1 cellular context compared by ENCODE assay signal in the genomic region with DNA sequence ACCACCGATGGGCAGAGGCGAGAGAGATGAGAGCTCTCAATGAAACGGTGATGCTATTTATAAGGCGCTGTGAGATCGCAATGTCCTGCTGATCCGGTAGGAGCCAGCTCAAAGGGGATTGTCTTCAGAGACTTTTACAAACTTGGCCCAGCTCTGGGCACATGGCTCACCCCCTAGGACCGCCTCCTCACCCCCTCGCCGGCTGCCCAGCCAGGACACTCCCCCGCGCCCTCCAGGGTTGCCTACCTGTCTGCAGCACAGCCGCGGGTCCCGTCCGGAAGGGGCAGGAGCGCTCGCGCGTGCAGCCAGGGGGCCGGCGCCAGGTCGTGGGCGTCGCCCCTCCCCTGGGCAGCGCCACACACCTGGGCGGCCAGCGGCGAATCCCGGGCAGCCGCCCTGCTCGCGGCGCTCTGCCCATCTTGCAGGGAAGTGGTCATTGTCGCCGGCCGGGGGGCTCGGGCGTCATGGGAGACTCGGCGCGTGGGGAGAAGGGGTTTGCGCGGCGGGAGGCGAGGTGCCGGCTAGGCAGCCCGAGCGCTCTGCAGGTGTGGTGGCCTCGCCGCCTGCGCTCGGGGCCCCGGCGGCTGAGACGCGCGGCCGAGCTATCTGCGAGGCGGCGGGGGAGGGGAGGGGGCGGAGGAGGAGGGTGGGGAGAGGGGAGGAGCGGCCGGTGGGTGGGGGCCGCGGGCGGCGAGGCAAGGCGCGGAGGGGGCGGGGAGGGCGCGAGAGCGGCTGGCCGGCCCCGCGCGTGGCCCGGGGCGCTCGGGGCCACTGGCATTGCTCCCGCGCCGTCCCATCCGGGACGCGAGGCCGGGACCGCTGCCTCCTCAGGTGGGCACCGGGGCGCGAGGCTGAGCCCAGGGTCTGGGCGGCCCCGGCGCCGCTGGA.
TF ChIP-seq lines count a peak whose summit lies in the region.

Gene GRB14 (minus strand): TSS at position 610 of the 888 bp plus-strand sequence. CDS start 173 bp downstream, at position 437.

TF ChIP-seq in HepG2, 621 proteins besides CTCF, POLR2A, EP300 and RAD21 (continued from another document):
- TF ChIP-seq, protein P1, sequence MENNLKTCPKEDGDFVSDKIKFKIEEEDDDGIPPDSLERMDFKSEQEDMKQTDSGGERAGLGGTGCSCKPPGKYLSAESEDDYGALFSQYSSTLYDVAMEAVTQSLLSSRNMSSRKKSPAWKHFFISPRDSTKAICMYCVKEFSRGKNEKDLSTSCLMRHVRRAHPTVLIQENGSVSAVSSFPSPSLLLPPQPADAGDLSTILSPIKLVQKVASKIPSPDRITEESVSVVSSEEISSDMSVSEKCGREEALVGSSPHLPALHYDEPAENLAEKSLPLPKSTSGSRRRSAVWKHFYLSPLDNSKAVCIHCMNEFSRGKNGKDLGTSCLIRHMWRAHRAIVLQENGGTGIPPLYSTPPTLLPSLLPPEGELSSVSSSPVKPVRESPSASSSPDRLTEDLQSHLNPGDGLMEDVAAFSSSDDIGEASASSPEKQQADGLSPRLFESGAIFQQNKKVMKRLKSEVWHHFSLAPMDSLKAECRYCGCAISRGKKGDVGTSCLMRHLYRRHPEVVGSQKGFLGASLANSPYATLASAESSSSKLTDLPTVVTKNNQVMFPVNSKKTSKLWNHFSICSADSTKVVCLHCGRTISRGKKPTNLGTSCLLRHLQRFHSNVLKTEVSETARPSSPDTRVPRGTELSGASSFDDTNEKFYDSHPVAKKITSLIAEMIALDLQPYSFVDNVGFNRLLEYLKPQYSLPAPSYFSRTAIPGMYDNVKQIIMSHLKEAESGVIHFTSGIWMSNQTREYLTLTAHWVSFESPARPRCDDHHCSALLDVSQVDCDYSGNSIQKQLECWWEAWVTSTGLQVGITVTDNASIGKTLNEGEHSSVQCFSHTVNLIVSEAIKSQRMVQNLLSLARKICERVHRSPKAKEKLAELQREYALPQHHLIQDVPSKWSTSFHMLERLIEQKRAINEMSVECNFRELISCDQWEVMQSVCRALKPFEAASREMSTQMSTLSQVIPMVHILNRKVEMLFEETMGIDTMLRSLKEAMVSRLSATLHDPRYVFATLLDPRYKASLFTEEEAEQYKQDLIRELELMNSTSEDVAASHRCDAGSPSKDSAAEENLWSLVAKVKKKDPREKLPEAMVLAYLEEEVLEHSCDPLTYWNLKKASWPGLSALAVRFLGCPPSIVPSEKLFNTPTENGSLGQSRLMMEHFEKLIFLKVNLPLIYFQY (CRISPR knock-in tag; IDR thresholded peaks at IDR 0.05; ENCODE audit: borderline replicate concordance): no peak
- no peak for TF ChIP-seq ZNF577 (CRISPR knock-in tag; IDR thresholded peaks at IDR 0.05; ENCODE audit: borderline replicate concordance, low read depth)
- TF ChIP-seq ZNF788 (CRISPR knock-in tag; IDR thresholded peaks at IDR 0.05; ENCODE audit: borderline replicate concordance): no peak
- peak; percentile 96 for TF ChIP-seq ZEB1 (IDR thresholded peaks at IDR 0.05; ENCODE audit: insufficient replicate concordance, low read depth)
- TF ChIP-seq ZNF337 (CRISPR knock-in tag; IDR thresholded peaks at IDR 0.05; ENCODE audit: borderline replicate concordance, low read depth): no peak
- TF ChIP-seq ZNF292 (CRISPR knock-in tag; IDR thresholded peaks at IDR 0.05; ENCODE audit: borderline replicate concordance, low read depth): peak; percentile 48; the same call in 1 of the 2 replicates
- no peak for TF ChIP-seq ZFP36L1 (CRISPR knock-in tag; IDR thresholded peaks at IDR 0.05)
- peak; percentile 25; the same call in 1 of the 2 replicates for TF ChIP-seq IRF2 (CRISPR knock-in tag; IDR thresholded peaks at IDR 0.05)
- TF ChIP-seq, protein P2, sequence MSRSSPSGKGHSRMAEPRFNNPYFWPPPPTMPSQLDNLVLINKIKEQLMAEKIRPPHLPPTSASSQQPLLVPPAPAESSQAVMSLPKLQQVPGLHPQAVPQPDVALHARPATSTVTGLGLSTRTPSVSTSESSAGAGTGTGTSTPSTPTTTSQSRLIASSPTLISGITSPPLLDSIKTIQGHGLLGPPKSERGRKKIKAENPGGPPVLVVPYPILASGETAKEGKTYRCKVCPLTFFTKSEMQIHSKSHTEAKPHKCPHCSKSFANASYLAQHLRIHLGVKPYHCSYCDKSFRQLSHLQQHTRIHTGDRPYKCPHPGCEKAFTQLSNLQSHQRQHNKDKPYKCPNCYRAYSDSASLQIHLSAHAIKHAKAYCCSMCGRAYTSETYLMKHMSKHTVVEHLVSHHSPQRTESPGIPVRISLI (CRISPR knock-in tag; IDR thresholded peaks at IDR 0.05; ENCODE audit: borderline replicate concordance): 0 out of 2 replicates have a peak, but pooled peaks have one; percentile 27
- no peak for TF ChIP-seq ZNF335 (CRISPR knock-in tag; IDR thresholded peaks at IDR 0.05)
- TF ChIP-seq ZNF800 (CRISPR knock-in tag; IDR thresholded peaks at IDR 0.05): no peak; the same call in 1 of the 2 replicates
- no peak for TF ChIP-seq PAWR (CRISPR knock-in tag; IDR thresholded peaks at IDR 0.05; ENCODE audit: borderline replicate concordance)
- no peak for TF ChIP-seq ZNF564 (CRISPR knock-in tag; IDR thresholded peaks at IDR 0.05)
- no peak for TF ChIP-seq RORA (CRISPR knock-in tag; IDR thresholded peaks at IDR 0.05)
- TF ChIP-seq CREB1 (IDR thresholded peaks at IDR 0.05): no peak
- TF ChIP-seq CREB1 (CRISPR knock-in tag; IDR thresholded peaks at IDR 0.05): no peak
- TF ChIP-seq KLF13 (CRISPR knock-in tag; IDR thresholded peaks at IDR 0.05): no peak
- no peak for TF ChIP-seq KDM1A (CRISPR knock-in tag; IDR thresholded peaks at IDR 0.05)
- no peak for TF ChIP-seq FOXA1 (IDR thresholded peaks at IDR 0.05)
- no peak for TF ChIP-seq FOXA1 (CRISPR knock-in tag; IDR thresholded peaks at IDR 0.05)
- TF ChIP-seq SP2 (CRISPR knock-in tag; IDR thresholded peaks at IDR 0.05): no peak
- TF ChIP-seq PBX2 (CRISPR knock-in tag; IDR thresholded peaks at IDR 0.05): no peak
- TF ChIP-seq, protein P3, sequence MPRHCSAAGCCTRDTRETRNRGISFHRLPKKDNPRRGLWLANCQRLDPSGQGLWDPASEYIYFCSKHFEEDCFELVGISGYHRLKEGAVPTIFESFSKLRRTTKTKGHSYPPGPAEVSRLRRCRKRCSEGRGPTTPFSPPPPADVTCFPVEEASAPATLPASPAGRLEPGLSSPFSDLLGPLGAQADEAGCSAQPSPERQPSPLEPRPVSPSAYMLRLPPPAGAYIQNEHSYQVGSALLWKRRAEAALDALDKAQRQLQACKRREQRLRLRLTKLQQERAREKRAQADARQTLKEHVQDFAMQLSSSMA (CRISPR knock-in tag; IDR thresholded peaks at IDR 0.05): no peak
- peak; percentile 69; the same call in 1 of the 2 replicates for TF ChIP-seq ZFP91 (CRISPR knock-in tag; IDR thresholded peaks at IDR 0.05; ENCODE audit: borderline replicate concordance)
- TF ChIP-seq TMF1 (CRISPR knock-in tag; IDR thresholded peaks at IDR 0.05; ENCODE audit: low read depth): 0 out of 2 replicates have a peak, but pooled peaks have one; percentile 32
- TF ChIP-seq PHB2 (IDR thresholded peaks at IDR 0.05; ENCODE audit: partially characterized antibody): no peak
- no peak for TF ChIP-seq MIER3 (CRISPR knock-in tag; IDR thresholded peaks at IDR 0.05; ENCODE audit: borderline replicate concordance)
- TF ChIP-seq ZNF776 (CRISPR knock-in tag; IDR thresholded peaks at IDR 0.05): peak; percentile 67; the same call in 1 of the 2 replicates
- 0 out of 2 replicates have a peak, but pooled peaks have one; percentile 74 for TF ChIP-seq SMAD1 (CRISPR knock-in tag; IDR thresholded peaks at IDR 0.05; ENCODE audit: borderline replicate concordance, low read depth)
- peak; percentile 56; the same call in 1 of the 2 replicates for TF ChIP-seq ZIK1 (CRISPR knock-in tag; IDR thresholded peaks at IDR 0.05; ENCODE audit: borderline replicate concordance, low read depth)
- TF ChIP-seq, protein P4, sequence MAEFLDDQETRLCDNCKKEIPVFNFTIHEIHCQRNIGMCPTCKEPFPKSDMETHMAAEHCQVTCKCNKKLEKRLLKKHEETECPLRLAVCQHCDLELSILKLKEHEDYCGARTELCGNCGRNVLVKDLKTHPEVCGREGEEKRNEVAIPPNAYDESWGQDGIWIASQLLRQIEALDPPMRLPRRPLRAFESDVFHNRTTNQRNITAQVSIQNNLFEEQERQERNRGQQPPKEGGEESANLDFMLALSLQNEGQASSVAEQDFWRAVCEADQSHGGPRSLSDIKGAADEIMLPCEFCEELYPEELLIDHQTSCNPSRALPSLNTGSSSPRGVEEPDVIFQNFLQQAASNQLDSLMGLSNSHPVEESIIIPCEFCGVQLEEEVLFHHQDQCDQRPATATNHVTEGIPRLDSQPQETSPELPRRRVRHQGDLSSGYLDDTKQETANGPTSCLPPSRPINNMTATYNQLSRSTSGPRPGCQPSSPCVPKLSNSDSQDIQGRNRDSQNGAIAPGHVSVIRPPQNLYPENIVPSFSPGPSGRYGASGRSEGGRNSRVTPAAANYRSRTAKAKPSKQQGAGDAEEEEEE (CRISPR knock-in tag; IDR thresholded peaks at IDR 0.05; ENCODE audit: borderline replicate concordance): no peak
- no peak for TF ChIP-seq SRSF4 (IDR thresholded peaks at IDR 0.05; ENCODE audit: low read depth, low read length, poor library complexity, severe bottlenecking)
- TF ChIP-seq CBX2 (IDR thresholded peaks at IDR 0.05; ENCODE audit: low read depth, low read length): no peak
- 0 out of 2 replicates have a peak, but pooled peaks have one; percentile 76 for TF ChIP-seq CBX2 (CRISPR knock-in tag; IDR thresholded peaks at IDR 0.05; ENCODE audit: low read depth)
- no peak for TF ChIP-seq TRIM22 (IDR thresholded peaks at IDR 0.05)
TF ChIP-seq in HepG2: peak in this region for 127.
